Comparison of ENCODE assay signal across 8 cellular contexts in genomic region chr17:81119223-81120148, GRCh38.
DNase-seq lines count a peak whose midpoint lies in the region; ATAC-seq lines count a peak whose summit lies in the region.

No MANE protein-coding gene starts in this region.

- H3K4me3 Mint-ChIP-seq in central memory CD8-positive, alpha-beta T cell, result peak overlapping the region; percentile 68

- peaks cover 3% of the 10 kb centered on the region for H3K36me3 Mint-ChIP-seq in central memory CD8-positive, alpha-beta T cell (ENCODE audit: insufficient read depth)

- peak; percentile 94 to 95 for DNase-seq in NCI-H187 (lab: John Stamatoyannopoulos, UW)
- DNase-seq in activated CD4-positive, alpha-beta T cell treated with anti-CD3 and anti-CD28 coated beads for 24 hours (ENCODE audit: low read depth in 2 of 2), result peak; percentile 69 to 75
- peak; percentile 75 to 79 for DNase-seq in central memory CD8-positive, alpha-beta T cell (ENCODE audit: low spot score in 2 of 2)
- DNase-seq in iris pigment epithelial cell (ENCODE audit: low read depth), result peak; percentile 95
- DNase-seq in stimulated activated CD4-positive, alpha-beta T cell treated with anti-CD3 and anti-CD28 coated beads, Interleukin-15, amount 100 ng/mL, for 24 hours, result peak; percentile 89
- no peak for DNase-seq in cerebellar nuclear complex (lab: John Stamatoyannopoulos, UW)

- H3K4me1 Mint-ChIP-seq in central memory CD8-positive, alpha-beta T cell, result peaks cover 6% of the 10 kb centered on the region

- peaks cover 10% of the 10 kb centered on the region for H3K27me3 Mint-ChIP-seq in central memory CD8-positive, alpha-beta T cell

- ATAC-seq in GM18861 (IDR thresholded peaks at IDR 0.05; ENCODE audit: unreplicated experiment) (peak; percentile 57), GM21576 (IDR thresholded peaks at IDR 0.05; ENCODE audit: unreplicated experiment) (no peak)
- ATAC-seq in central memory CD8-positive, alpha-beta T cell (replicated peaks; ENCODE audit: extremely low read depth, poor library complexity, severe bottlenecking), result peak; percentile 71

- peak overlapping the region; percentile 67 for H3K27ac Mint-ChIP-seq in central memory CD8-positive, alpha-beta T cell (ENCODE audit: low read depth)

- no peaks in the 10 kb centered on the region for H3K9me3 Mint-ChIP-seq in central memory CD8-positive, alpha-beta T cell

Comparison
In these comparisons a context has a peak if more than half of its experiments do, and no peak if none do; other contexts are left out.
1. DNase-seq: peak in NCI-H187 (2 of 2), activated CD4-positive, alpha-beta T cell treated with anti-CD3 and anti-CD28 coated beads for 24 hours (2 of 2), central memory CD8-positive, alpha-beta T cell (2 of 2), iris pigment epithelial cell (single experiment) and stimulated activated CD4-positive, alpha-beta T cell treated with anti-CD3 and anti-CD28 coated beads, Interleukin-15, amount 100 ng/mL, for 24 hours (single experiment); none in cerebellar nuclear complex (0 of 2).